Comparison of ENCODE assay signal across 8 cellular contexts in genomic region chr20:62302341-62303048, GRCh38. TPM values are rescaled to one million over a fixed set of nuclear protein-coding genes. Genes with fewer than 3 reads are reported as not detected.
A peak's percentile ranks its signal among the peaks of the same experiment; 100 is the strongest.
DNase-seq lines count a peak whose midpoint lies in the region; ATAC-seq, FAIRE-seq and TF ChIP-seq lines count a peak whose summit lies in the region.

Gene ADRM1 (plus strand): TSS chr20:62302997. CDS start chr20:62303569, 572 bp downstream.

- H2AFZ ChIP-seq in OCI-LY1 (ENCODE audit: low read length) (no peak within 1 kb of the TSS), endothelial cell of umbilical vein (ENCODE audit: low read depth, low read length) (peak within 1 kb of the TSS; percentile 74)

- peak; percentile 59 for TF ChIP-seq POLR2A in endothelial cell of umbilical vein (IDR thresholded peaks at IDR 0.05; ENCODE audit: low read depth, low read length)

- H3K4me3 ChIP-seq in OCI-LY1 (ENCODE audit: low read depth, low read length, poor library complexity, severe bottlenecking): peak within 1 kb of the TSS; percentile 93
- H3K4me3 ChIP-seq in endothelial cell of umbilical vein (replicated peaks in 1 of 3; ENCODE audit: insufficient read depth in 1 of 3, low read depth in 1 of 3, low read length in 3 of 3): peak within 1 kb of the TSS; percentile 32 to 95 (median 50)

- H3F3A ChIP-seq in OCI-LY1 (ENCODE audit: insufficient read depth, low read length): no peaks in the 10 kb centered on the region

- dilution Hi-C loops in endothelial cell of umbilical vein (cut with MboI; ENCODE audit: extremely low pct_ligation_motif_present, low sequenced_read_pairs): no loop called here

- H3K4me1 ChIP-seq in OCI-LY1 (ENCODE audit: insufficient read depth, low read length, severe bottlenecking): peaks cover 47% of the 10 kb centered on the region
- peaks cover 21% of the 10 kb centered on the region for H3K4me1 ChIP-seq in endothelial cell of umbilical vein (ENCODE audit: control insufficient read depth, extremely low read depth, insufficient read depth, low read length)

- H3K4me2 ChIP-seq in OCI-LY1 (ENCODE audit: low read length): peak within 1 kb of the TSS; percentile 99
- peak within 1 kb of the TSS; percentile 78 for H3K4me2 ChIP-seq in endothelial cell of umbilical vein (ENCODE audit: insufficient read depth, low read length)

- intact Hi-C loops in endothelial cell of umbilical vein (cut with micrococcal nuclease): loop anchor here (1.0 to 10.0 kb wide), 10 partner anchors 57 to 492 kb away; partner anchors contain the start of genes MRGBP, OSBPL2 and RPS21

- H3K9me1 ChIP-seq in endothelial cell of umbilical vein (replicated peaks; ENCODE audit: control insufficient read depth, extremely low read depth, insufficient read depth, low read length): no peaks in the 10 kb centered on the region

- no TSS peak for BruUV-seq in endothelial cell of umbilical vein (replicated peaks; lab: Mats Ljungman, UMichigan)

- peaks cover 24% of the 10 kb centered on the region for H3K79me2 ChIP-seq in OCI-LY1 (ENCODE audit: insufficient read depth, low read length)
- peaks cover 41% of the 10 kb centered on the region for H3K79me2 ChIP-seq in endothelial cell of umbilical vein (ENCODE audit: control insufficient read depth, insufficient read depth, low read length)

- H3K27me3 ChIP-seq in OCI-LY1 (ENCODE audit: insufficient read depth, low read length) (no peaks in the 10 kb centered on the region), endothelial cell of umbilical vein (ENCODE audit: control insufficient read depth in 2 of 2, insufficient read depth in 2 of 2, low read length in 2 of 2) (no peaks in the 10 kb centered on the region)

- peak within 1 kb of the TSS; percentile 92 for H3K27ac ChIP-seq in OCI-LY1 (ENCODE audit: low read depth, low read length, poor library complexity, severe bottlenecking)
- H3K27ac ChIP-seq in endothelial cell of umbilical vein (ENCODE audit: insufficient read depth, low read depth, low read length): peak within 1 kb of the TSS; percentile 84

- H3K36me3 ChIP-seq in OCI-LY1 (ENCODE audit: insufficient read depth, low read length) (peaks cover 42% of the 10 kb centered on the region), endothelial cell of umbilical vein (ENCODE audit: control insufficient read depth in 2 of 2, extremely low read depth in 1 of 2, insufficient read depth in 2 of 2, low read length in 2 of 2) (peaks cover 15 to 23% of the 10 kb centered on the region in 2 experiments)

- POLR2A ChIA-PET in endothelial cell of umbilical vein (lab: Charles Lee): no interaction called here

- CTCF ChIA-PET in endothelial cell of umbilical vein (lab: Charles Lee): interaction anchor here (0.6 to 8.1 kb wide), 12 partner anchors 56 to 1117 kb away, joined by 3 to 113 read pairs (median 6); partner anchors contain the start of genes LAMA5 and RPS21

- no peaks in the 10 kb centered on the region for H4K20me1 ChIP-seq in OCI-LY1 (ENCODE audit: insufficient read depth, low read length)
- H4K20me1 ChIP-seq in endothelial cell of umbilical vein (replicated peaks; ENCODE audit: control insufficient read depth, extremely low read depth, insufficient read depth, low read length): no peaks in the 10 kb centered on the region

- peak; percentile 89 for FAIRE-seq in endothelial cell of umbilical vein (lab: Jason Lieb, UNC)

- peak; percentile 75 for ATAC-seq in GM21447 (IDR thresholded peaks at IDR 0.05; ENCODE audit: unreplicated experiment)

- peak within 1 kb of the TSS; percentile 87 for H3K9ac ChIP-seq in OCI-LY1 (ENCODE audit: low read length)
- peak within 1 kb of the TSS; percentile 91 for H3K9ac ChIP-seq in endothelial cell of umbilical vein (replicated peaks; ENCODE audit: extremely low read depth, insufficient read depth, low read length)

- H3K9me2 ChIP-seq in OCI-LY1 (ENCODE audit: low read depth, low read length): no peaks in the 10 kb centered on the region

- DNase-seq in DMS 273 (lab: John Stamatoyannopoulos, UW; ENCODE audit: unreplicated experiment): peak; percentile 99
- peak; percentile 100 for DNase-seq in HuH-7 (ENCODE audit: low spot score)
- DNase-seq in activated CD8-positive, alpha-beta memory T cell treated with anti-CD3 and anti-CD28 coated beads, Interleukin-2, amount 50 U/mL, for 48 hours: peak; percentile 98
- DNase-seq in endothelial cell of umbilical vein (ENCODE audit: low read depth, low spot score): peak; percentile 98
- DNase-seq in middle frontal gyrus (ENCODE audit: extremely low spot score, low spot score): peak; percentile 95
- peak; percentile 93 to 95 for DNase-seq in stimulated activated CD8-positive, alpha-beta memory T cell treated with anti-CD3 and anti-CD28 coated beads, Interleukin-2, amount 100 ng/mL, for 48 hours (ENCODE audit: low read depth in 2 of 2)

- peak; percentile 90 for TF ChIP-seq CTCF in OCI-LY1 (IDR thresholded peaks at IDR 0.05; ENCODE audit: low read length)
- peak; percentile 92 to 95 for TF ChIP-seq CTCF in endothelial cell of umbilical vein (IDR thresholded peaks at IDR 0.05; ENCODE audit: extremely low read depth in 1 of 2, insufficient read depth in 1 of 2, low read depth in 1 of 2, low read length in 2 of 2)

- H3K9me3 ChIP-seq in OCI-LY1 (ENCODE audit: low read length) (no peaks in the 10 kb centered on the region), endothelial cell of umbilical vein (replicated peaks; ENCODE audit: control insufficient read depth, insufficient read depth, low read length) (no peaks in the 10 kb centered on the region)

TF ChIP-seq in endothelial cell of umbilical vein, 7 proteins besides CTCF, POLR2A, EP300 and RAD21:
- TF ChIP-seq MYC (IDR thresholded peaks at IDR 0.05; ENCODE audit: low read depth, low read length) (no peak), FOS (IDR thresholded peaks at IDR 0.05; ENCODE audit: borderline replicate concordance, insufficient read depth, low read length) (peak; percentile 6), POLR2AphosphoS5 (IDR thresholded peaks at IDR 0.05; ENCODE audit: insufficient read depth, low read depth, low read length) (peak; percentile 81)

RNA-seq across cellular contexts. Expression of gene ADRM1, which starts in this region (rescaled TPM):
- total RNA-seq in endothelial cell of umbilical vein: 144 and 154 TPM in 2 replicates
- polyA plus RNA-seq in endothelial cell of umbilical vein: 179 and 249 TPM in 2 replicates
- 131 and 170 TPM in 2 replicates for polyA plus RNA-seq in endothelial cell of umbilical vein (2011; cell fraction: cytosol; rRNA removed)
- 99.1 and 109 TPM in 2 replicates for polyA plus RNA-seq in endothelial cell of umbilical vein (2011; cell fraction: nucleus; rRNA removed)
- polyA plus RNA-seq in endothelial cell of umbilical vein (2012): 146 and 147 TPM in 2 replicates
- polyA minus RNA-seq in endothelial cell of umbilical vein: 65.1 and 70.5 TPM in 2 replicates
- polyA minus RNA-seq in endothelial cell of umbilical vein (2011; cell fraction: cytosol; rRNA and poly(A)+ RNA removed): 104 TPM
- polyA minus RNA-seq in endothelial cell of umbilical vein (2011; cell fraction: nucleus; rRNA and poly(A)+ RNA removed): 29.3 and 53.9 TPM in 2 replicates

Comparison
In these comparisons a context has a peak if more than half of its experiments do, and no peak if none do; other contexts are left out.
1. Peak in every context shown above with its lines: DNase-seq, ATAC-seq, H3K4me3 ChIP-seq and H3K27ac ChIP-seq.